13 cellular contexts compared by ENCODE assay signal in genomic region chr1:204087893-204088528, GRCh38. TPM values are rescaled to one million over a fixed set of nuclear protein-coding genes. Genes with fewer than 3 reads are reported as not detected.
A peak's percentile ranks its signal among the peaks of the same experiment; 100 is the strongest.
DNase-seq lines count a peak whose midpoint lies in the region; ATAC-seq and TF ChIP-seq lines count a peak whose summit lies in the region.
"Had no signal": no experiment of that assay in that cellular context is flagged by ENCODE, and none has a peak within 500 bp of the region (broad histone marks: within the 10 kb centered on the region; RNA-seq: fewer than 3 reads in every experiment).

No MANE protein-coding gene starts in this region.

- no peak overlapping the region for H2AFZ ChIP-seq in PC-3 (ENCODE audit: low read length)

- peaks cover 80% of the 10 kb centered on the region for H3K4me1 Mint-ChIP-seq in brain

- TF ChIP-seq CTCF in HEK293 (tag by site-specific recombination; IDR thresholded peaks at IDR 0.05), result no peak
- no peak for TF ChIP-seq CTCF in brain (conservative IDR thresholded peaks at IDR 0.05)
- no peak for TF ChIP-seq CTCF in lower lobe of right lung (IDR thresholded peaks at IDR 0.05)
- TF ChIP-seq CTCF in PC-3 (conservative IDR thresholded peaks at IDR 0.05; ENCODE audit: low read depth, low read length), result no peak

- no peaks in the 10 kb centered on the region for H3K36me3 Mint-ChIP-seq in brain

- H3K36me3 ChIP-seq in HEK293 (ENCODE audit: control insufficient read depth in 2 of 2, insufficient read depth in 1 of 2, low read length in 2 of 2) (no peaks in the 10 kb centered on the region), lower lobe of right lung (no peaks in the 10 kb centered on the region), skeletal muscle tissue (ENCODE audit: control insufficient read depth in 3 of 3, insufficient read depth in 3 of 3, low read length in 3 of 3) (no peaks in the 10 kb centered on the region), PC-3 (ENCODE audit: low read depth, low read length) (no peaks in the 10 kb centered on the region; the same call in 1 of the 2 replicates)
- H3K36me3 ChIP-seq: BLaER1 had no signal

- peaks cover 56% of the 10 kb centered on the region for H4K20me1 ChIP-seq in PC-3 (ENCODE audit: low read length)
- H4K20me1 ChIP-seq: BLaER1 had no signal

- no peaks in the 10 kb centered on the region for H3F3A ChIP-seq in PC-3 (ENCODE audit: low read length, unreplicated experiment)

- peak overlapping the region in 1 of 5 experiments; percentile 45 for H3K4me3 Mint-ChIP-seq in brain

- peaks cover 29% of the 10 kb centered on the region for H3K27me3 Mint-ChIP-seq in brain

- no TSS peak for BruUV-seq in PC-3 (replicated peaks; lab: Mats Ljungman, UMichigan)

- no peaks in the 10 kb centered on the region for H3K9me3 Mint-ChIP-seq in brain

- intact Hi-C loops in lower lobe of right lung (cut with DNase I), result no loop called here
- intact Hi-C loops in PC-3 (cut with micrococcal nuclease), result no loop called here

- H3K27ac Mint-ChIP-seq in brain, result peak overlapping the region in 3 of 5 experiments; percentile 67 to 90 (median 89)

- H3K4me1 ChIP-seq in HEK293 (ENCODE audit: control insufficient read depth, insufficient read depth, low read length) (peaks cover 8% of the 10 kb centered on the region; the same call in 1 of the 2 replicates), lower lobe of right lung (peaks cover 97% of the 10 kb centered on the region), skeletal muscle tissue (ENCODE audit: control insufficient read depth in 3 of 3, insufficient read depth in 3 of 3, low read length in 3 of 3) (peaks cover 68 to 71% (median 71%) of the 10 kb centered on the region in 3 donors), PC-3 (ENCODE audit: insufficient read depth, low read length) (peaks cover 23% of the 10 kb centered on the region)
- H3K4me1 ChIP-seq: BLaER1 had no signal

- CTCF ChIA-PET in HEK293 (lab: Yijun Ruan, JAX) (no interaction called here), PC-3 (lab: Charles Lee) (no interaction called here)

- H3K4me3 ChIP-seq in HEK293 (ENCODE audit: low read depth, low read length), result no peak overlapping the region
- peak overlapping the region; percentile 0 for H3K4me3 ChIP-seq in lower lobe of right lung
- H3K4me3 ChIP-seq in skeletal muscle tissue (ENCODE audit: low read length in 3 of 3), result peak overlapping the region in 1 of 3 donors; percentile 54
- H3K4me3 ChIP-seq in PC-3 (ENCODE audit: low read length), result no peak overlapping the region
- H3K4me3 ChIP-seq: BLaER1 had no signal

- DNase-seq in lower lobe of right lung (no peak), PC-3 (no peak), T-helper 2 cell (no peak), NCI-H2196 treated with DMSO at 0.1 percent for 48 hours (lab: John Stamatoyannopoulos, UW; ENCODE audit: unreplicated experiment) (no peak)
- DNase-seq: cortex of kidney; NCI-H2029; stimulated activated CD4-positive, alpha-beta T cell treated with anti-CD3 and anti-CD28 coated beads, Interleukin-15, amount 100 ng/mL, for 24 hours had no signal

- H3K27me3 ChIP-seq in lower lobe of right lung (ENCODE audit: low read depth) (no peaks in the 10 kb centered on the region), skeletal muscle tissue (ENCODE audit: control insufficient read depth in 3 of 3, insufficient read depth in 3 of 3, low read length in 3 of 3) (no peaks in the 10 kb centered on the region), PC-3 (ENCODE audit: low read length) (no peaks in the 10 kb centered on the region)
- H3K27me3 ChIP-seq: BLaER1 had no signal

- H3K9me3 ChIP-seq in HEK293 (ENCODE audit: control insufficient read depth, insufficient read depth, low read depth, low read length), result no peaks in the 10 kb centered on the region
- no peaks in the 10 kb centered on the region for H3K9me3 ChIP-seq in lower lobe of right lung
- no peaks in the 10 kb centered on the region for H3K9me3 ChIP-seq in skeletal muscle tissue (ENCODE audit: control insufficient read depth in 3 of 3, low read length in 3 of 3)
- H3K9me3 ChIP-seq in PC-3 (ENCODE audit: low read length), result no peaks in the 10 kb centered on the region
- H3K9me3 ChIP-seq: BLaER1 had no signal

- ATAC-seq in lower lobe of right lung (no peak), PC-3 (no peak), HG03135 (IDR thresholded peaks at IDR 0.05; ENCODE audit: unreplicated experiment) (no peak)
- ATAC-seq: activated CD4-positive, CD25-positive, alpha-beta regulatory T cell treated with anti-CD3 and anti-CD28 coated beads, Interleukin-2, amount 50 U/mL, for 24 hours had no signal

- no peak overlapping the region for H3K27ac ChIP-seq in HEK293 (ENCODE audit: extremely low read depth, low read depth, low read length)
- peak overlapping the region; percentile 86 for H3K27ac ChIP-seq in lower lobe of right lung
- H3K27ac ChIP-seq in skeletal muscle tissue (ENCODE audit: low read depth, low read length), result peak overlapping the region; percentile 81
- H3K27ac ChIP-seq in PC-3 (ENCODE audit: low read length), result no peak overlapping the region
- H3K27ac ChIP-seq: BLaER1 had no signal

- no peak overlapping the region for H3K4me2 ChIP-seq in PC-3 (ENCODE audit: low read length)
- H3K4me2 ChIP-seq: BLaER1 had no signal

- POLR2A ChIA-PET in HEK293 (lab: Yijun Ruan, JAX) (no interaction called here), PC-3 (lab: Charles Lee; ENCODE audit: unreplicated experiment) (no interaction called here)

- H3K79me2 ChIP-seq in PC-3 (ENCODE audit: low read length), result peaks cover 100% of the 10 kb centered on the region

- no peaks in the 10 kb centered on the region for H3K9me2 ChIP-seq in PC-3 (replicated peaks; ENCODE audit: low read length)

- H3K9ac ChIP-seq in skeletal muscle tissue (ENCODE audit: low read depth in 1 of 3, low read length in 3 of 3) (peak overlapping the region; percentile 47 to 74 (median 58)), PC-3 (ENCODE audit: low read length) (no peak overlapping the region)
- H3K9ac ChIP-seq: BLaER1 had no signal

TF ChIP-seq in HEK293, 187 proteins besides CTCF, POLR2A, EP300 and RAD21:
- TF ChIP-seq TRIM28 (IDR thresholded peaks at IDR 0.05; ENCODE audit: borderline replicate concordance, low read length) (no peak), ZBTB48 (tag by site-specific recombination; IDR thresholded peaks at IDR 0.05) (0 out of 2 replicates have a peak, but pooled peaks have one; percentile 18)

RNA-seq across cellular contexts. Expression of gene SOX13, which starts 15.1 kb away (rescaled TPM):
- 70.2 TPM for polyA plus RNA-seq in brain (ENCODE audit: insufficient read depth, low read depth, low replicate concordance)
- total RNA-seq in lower lobe of right lung (57.8 TPM), skeletal muscle tissue (4.7 TPM), PC-3 (2014; rRNA removed) (81.9 and 93.1 TPM in 2 replicates)

Comparison
In these comparisons a context has a peak if more than half of its experiments do, and no peak if none do; other contexts are left out.
1. H3K27ac ChIP-seq: peak in lower lobe of right lung (single experiment) and skeletal muscle tissue (single experiment); none in HEK293 (single experiment) and PC-3 (single experiment).
2. RNA of gene SOX13, which starts 15.1 kb away (total RNA-seq): 81.9 to 93.1 TPM in PC-3 and 57.8 TPM in lower lobe of right lung (single experiment); 4.7 TPM in skeletal muscle tissue (single experiment); every median in the first group is over 10 times any median in the second.